ENCODE assay signal across 2 cellular contexts in the genomic region with DNA sequence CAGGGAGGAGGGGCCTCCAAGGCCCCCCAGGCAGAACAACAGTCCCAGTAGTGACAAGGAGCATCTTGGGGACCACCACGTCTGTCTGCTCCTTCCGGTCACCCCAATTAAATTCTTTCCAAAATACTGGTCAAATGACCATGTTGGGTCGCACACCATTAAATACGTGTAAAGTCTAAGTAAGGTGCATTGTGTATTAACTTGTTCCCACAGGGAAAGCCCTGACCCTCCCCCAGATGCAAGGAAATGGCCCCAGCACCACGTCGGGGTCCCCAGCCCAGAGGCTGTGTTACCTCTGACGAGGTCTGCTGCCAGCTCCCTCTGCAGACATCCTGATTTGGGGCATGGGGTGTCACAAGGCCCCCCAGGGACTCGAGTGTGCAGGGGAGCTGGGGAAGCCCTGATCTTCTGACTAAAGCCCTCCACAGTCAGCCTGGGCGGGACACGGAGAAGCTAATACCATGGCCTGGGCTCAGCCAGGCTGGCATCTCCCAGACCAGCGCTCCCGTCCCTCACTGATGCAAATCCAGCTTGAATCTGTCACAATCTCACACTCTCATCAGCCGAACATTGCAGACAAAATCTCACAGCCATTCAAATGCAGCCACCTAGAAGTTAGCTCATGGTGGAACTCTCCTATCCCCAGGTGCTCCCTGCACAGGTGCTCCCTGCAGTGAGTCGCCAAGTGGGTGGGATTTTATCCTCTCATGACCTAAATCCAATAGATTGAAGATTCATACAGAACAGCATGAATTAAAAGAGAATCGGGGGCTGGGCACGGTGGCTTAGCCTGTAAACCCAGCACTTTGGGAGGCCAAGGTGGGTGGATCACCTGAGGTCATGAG.
A peak's percentile ranks its signal among the peaks of the same experiment; 100 is the strongest.
TF ChIP-seq lines count a peak whose summit lies in the region.

No MANE protein-coding gene starts in this region.

TF ChIP-seq in HEK293, 187 proteins besides CTCF, POLR2A, EP300 and RAD21:
- peak; percentile 67; the same call in 1 of the 2 replicates for TF ChIP-seq ZNF394 (tag by site-specific recombination; IDR thresholded peaks at IDR 0.05; ENCODE audit: borderline replicate concordance)
- TF ChIP-seq ZNF596 (tag by site-specific recombination; IDR thresholded peaks at IDR 0.05): no peak

TF ChIP-seq in HepG2, 621 proteins besides CTCF, POLR2A, EP300 and RAD21:
- TF ChIP-seq, protein P1, sequence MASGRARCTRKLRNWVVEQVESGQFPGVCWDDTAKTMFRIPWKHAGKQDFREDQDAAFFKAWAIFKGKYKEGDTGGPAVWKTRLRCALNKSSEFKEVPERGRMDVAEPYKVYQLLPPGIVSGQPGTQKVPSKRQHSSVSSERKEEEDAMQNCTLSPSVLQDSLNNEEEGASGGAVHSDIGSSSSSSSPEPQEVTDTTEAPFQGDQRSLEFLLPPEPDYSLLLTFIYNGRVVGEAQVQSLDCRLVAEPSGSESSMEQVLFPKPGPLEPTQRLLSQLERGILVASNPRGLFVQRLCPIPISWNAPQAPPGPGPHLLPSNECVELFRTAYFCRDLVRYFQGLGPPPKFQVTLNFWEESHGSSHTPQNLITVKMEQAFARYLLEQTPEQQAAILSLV (CRISPR knock-in tag; IDR thresholded peaks at IDR 0.05; ENCODE audit: borderline replicate concordance): no peak
- peak; percentile 70 for TF ChIP-seq ZNF263 (CRISPR knock-in tag; IDR thresholded peaks at IDR 0.05)
